In the genomic region with DNA sequence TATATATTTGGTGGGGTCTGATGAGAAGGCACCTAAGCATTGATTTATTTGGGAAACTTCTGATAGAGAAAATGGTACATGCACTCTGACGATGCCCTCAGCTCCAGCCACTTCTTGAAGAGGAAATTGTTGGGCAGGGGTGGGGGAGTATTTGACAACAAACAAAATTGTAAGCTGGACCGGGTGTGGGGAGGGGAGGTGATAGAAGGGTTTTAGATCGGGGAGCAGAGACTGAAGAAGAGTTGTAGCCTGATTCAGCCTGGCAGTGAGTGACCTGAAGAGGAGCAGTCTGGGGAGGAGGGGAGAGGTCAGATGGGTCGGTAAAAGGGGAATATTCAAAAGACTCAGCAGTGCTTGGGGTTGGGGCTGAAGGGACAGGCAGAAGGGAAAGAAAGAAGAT, we compare ENCODE assay signal across 15 cellular contexts.
DNase-seq lines count a peak whose midpoint lies in the region; ATAC-seq and TF ChIP-seq lines count a peak whose summit lies in the region.
"Had no signal": no experiment of that assay in that cellular context is flagged by ENCODE, and none has a peak within 500 bp of the region (broad histone marks: within the 10 kb centered on the region; RNA-seq: fewer than 3 reads in every experiment).

No MANE protein-coding gene starts in this region.

- no peaks in the 10 kb centered on the region for H3K36me3 Mint-ChIP-seq in CD14-positive monocyte

- no peak overlapping the region for H2BK120ac ChIP-seq in mesendoderm (ENCODE audit: low read depth, low read length)

- H3K56ac ChIP-seq in mesendoderm (ENCODE audit: low read length) = no peak overlapping the region

- H3K36me3 ChIP-seq in PC-9 (ENCODE audit: low read depth) (no peaks in the 10 kb centered on the region), mesendoderm (ENCODE audit: control insufficient read depth, insufficient read depth, low read length) (no peaks in the 10 kb centered on the region)
- H3K36me3 ChIP-seq: BE2C had no signal

- peaks cover 0 to 1% (median 0%) of the 10 kb centered on the region in 3 donors for H3K27me3 Mint-ChIP-seq in CD14-positive monocyte (ENCODE audit: low read depth in 3 of 3)
- H3K27me3 Mint-ChIP-seq: CD4-positive, alpha-beta T cell had no signal

- H3K4me1 Mint-ChIP-seq in CD14-positive monocyte = no peaks in the 10 kb centered on the region
- H3K4me1 Mint-ChIP-seq: H9 had no signal

- no peak overlapping the region for H2BK5ac ChIP-seq in mesendoderm (ENCODE audit: low read length)

- peaks cover 12% of the 10 kb centered on the region for H3K4me1 ChIP-seq in PC-9 (replicated peaks; ENCODE audit: insufficient read depth)
- H3K4me1 ChIP-seq in mesendoderm (ENCODE audit: control insufficient read depth, low read depth, low read length) = no peaks in the 10 kb centered on the region
- H3K4me1 ChIP-seq: BE2C, Caco-2 had no signal

- peak overlapping the region; percentile 51; the same call in 1 of the 2 replicates for H3K4me2 ChIP-seq in PC-9
- H3K4me2 ChIP-seq in mesendoderm (ENCODE audit: low read length) = no peak overlapping the region

- 0 out of 2 replicates have a peak, but pooled peaks cover 4% of the 10 kb centered on the region for H3F3A ChIP-seq in PC-9 (ENCODE audit: insufficient read depth, low read depth)

- H3K79me2 ChIP-seq in PC-9 (ENCODE audit: low read depth) = no peaks in the 10 kb centered on the region
- no peaks in the 10 kb centered on the region for H3K79me2 ChIP-seq in mesendoderm (ENCODE audit: control insufficient read depth, insufficient read depth, low read length)

- H3K79me1 ChIP-seq in mesendoderm (ENCODE audit: low read length) = no peaks in the 10 kb centered on the region

- intact Hi-C loops in CD14-positive monocyte (cut with micrococcal nuclease) = no loop called here
- intact Hi-C loops in PC-9 (cut with micrococcal nuclease; ENCODE audit: unreplicated experiment) = no loop called here
- intact Hi-C loops in sciatic nerve (cut with DNase I) = no loop called here

- BruUV-seq in PC-9 (replicated peaks; lab: Mats Ljungman, UMichigan) = no TSS peak

- H3K27me3 ChIP-seq in PC-9 (ENCODE audit: insufficient read depth, low read depth) = no peaks in the 10 kb centered on the region
- no peaks in the 10 kb centered on the region for H3K27me3 ChIP-seq in mesendoderm (ENCODE audit: insufficient read depth, low read length, poor library complexity)
- H3K27me3 ChIP-seq: BE2C had no signal

- no peak for TF ChIP-seq CTCF in CD14-positive monocyte (IDR thresholded peaks at IDR 0.05)
- TF ChIP-seq CTCF in PC-9 (conservative IDR thresholded peaks at IDR 0.05) = no peak
- no peak for TF ChIP-seq CTCF in epithelial cell of proximal tubule (conservative IDR thresholded peaks at IDR 0.05; ENCODE audit: low read depth, low read length)

- POLR2A ChIA-PET in PC-9 (lab: Charles Lee; ENCODE audit: unreplicated experiment) = no interaction called here

- H4K8ac ChIP-seq in mesendoderm (ENCODE audit: low read depth, low read length) = no peak overlapping the region

- no peak overlapping the region for H3K18ac ChIP-seq in mesendoderm (ENCODE audit: low read length)

- H2AK5ac ChIP-seq in mesendoderm (ENCODE audit: low read length) = no peak overlapping the region

- no peak overlapping the region for H3K27ac Mint-ChIP-seq in CD14-positive monocyte
- H3K27ac Mint-ChIP-seq: CD4-positive, alpha-beta T cell; H9 had no signal

- no peak overlapping the region for H3K4ac ChIP-seq in mesendoderm (ENCODE audit: low read depth, low read length)

- H3K9ac ChIP-seq in mesendoderm (ENCODE audit: low read length) = no peak overlapping the region

- no peak overlapping the region for H2AFZ ChIP-seq in PC-9

- H4K20me1 ChIP-seq in PC-9 (ENCODE audit: insufficient read depth) = no peaks in the 10 kb centered on the region

- H3K9me3 ChIP-seq in PC-9 (ENCODE audit: insufficient read depth, low read depth) = no peaks in the 10 kb centered on the region
- H3K9me3 ChIP-seq: BE2C, Caco-2 had no signal

- WGBS in mesendoderm (ENCODE audit: extremely low coverage, insufficient coverage, low lambda C conversion rate) = no CpG with 5 or more reads among the region's 4 CpGs

- no peak overlapping the region for H2BK15ac ChIP-seq in mesendoderm (replicated peaks; ENCODE audit: low read depth)

- no peak overlapping the region for H3K4me3 Mint-ChIP-seq in CD14-positive monocyte
- H3K4me3 Mint-ChIP-seq: CD4-positive, alpha-beta T cell; H9 had no signal

- peaks cover 44 to 63% (median 54%) of the 10 kb centered on the region in 7 donors for H3K9me3 Mint-ChIP-seq in CD14-positive monocyte

- no peak overlapping the region for H3K27ac ChIP-seq in PC-9
- H3K27ac ChIP-seq in mesendoderm (ENCODE audit: low read depth, low read length) = no peak overlapping the region

- H3K9me2 ChIP-seq in PC-9 (ENCODE audit: insufficient read depth) = no peaks in the 10 kb centered on the region

- no peak for ATAC-seq in sciatic nerve

- H3K4me3 ChIP-seq in PC-9 (no peak overlapping the region), epithelial cell of proximal tubule (ENCODE audit: low read depth, low read length) (peak overlapping the region; percentile 35), mesendoderm (ENCODE audit: low read length) (no peak overlapping the region)

- DNase-seq in CD14-positive monocyte (ENCODE audit: low spot score) = peak; percentile 25
- no peak for DNase-seq in PC-9
- DNase-seq in epithelial cell of proximal tubule (ENCODE audit: low read depth) = no peak
- peak; percentile 6 for DNase-seq in mucosa of gallbladder (ENCODE audit: low spot score)
- DNase-seq in mesendoderm = no peak
- DNase-seq in midbrain (lab: John Stamatoyannopoulos, UW) = no peak
- DNase-seq in SW 1271 (lab: John Stamatoyannopoulos, UW) = no peak
- DNase-seq in sciatic nerve (ENCODE audit: low spot score) = no peak
- DNase-seq: BE2C; C1 segment of cervical spinal cord; Caco-2; CD4-positive, alpha-beta T cell; DMS79; GDM1; H9 had no signal

- no peak overlapping the region for H3K23ac ChIP-seq in mesendoderm (ENCODE audit: low read length)

- H4K5ac ChIP-seq in mesendoderm (ENCODE audit: low read length) = no peak overlapping the region

- CTCF ChIA-PET in PC-9 (lab: Charles Lee) = no interaction called here

Comparison
In these comparisons a context has a peak if more than half of its experiments do, and no peak if none do; other contexts are left out.
1. DNase-seq: peak in CD14-positive monocyte (single experiment) and mucosa of gallbladder (single experiment); none in PC-9 (0 of 2), epithelial cell of proximal tubule (single experiment), mesendoderm (single experiment), midbrain (single experiment), SW 1271 (0 of 2) and sciatic nerve (single experiment).